In the genomic region with DNA sequence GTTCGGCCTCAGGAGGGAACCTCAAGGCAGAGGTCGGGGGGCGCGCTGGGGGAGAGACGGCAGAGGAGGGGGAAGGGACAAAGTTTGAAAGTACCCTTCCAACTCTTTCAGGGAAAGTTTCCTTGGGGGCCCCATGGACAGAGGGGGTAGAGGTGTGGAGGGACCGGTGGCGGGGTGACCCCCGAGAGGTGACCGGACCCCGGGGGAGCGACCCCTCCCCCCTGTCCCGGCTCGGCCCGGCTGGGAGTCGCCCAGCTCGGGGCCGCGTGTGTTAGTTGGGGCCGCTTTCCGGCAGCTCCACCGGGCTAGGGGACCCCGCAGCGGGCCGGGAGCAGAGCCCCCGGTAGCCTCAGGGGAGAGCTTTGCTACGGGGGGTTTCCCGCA, we compare ENCODE assay signal across 8 cellular contexts. TPM values are rescaled to one million over a fixed set of nuclear protein-coding genes. Genes with fewer than 3 reads are reported as not detected.
DNase-seq lines count a peak whose midpoint lies in the region; ATAC-seq and TF ChIP-seq lines count a peak whose summit lies in the region.

No MANE protein-coding gene starts in this region.

- H3K18ac ChIP-seq in IMR-90 (ENCODE audit: low read depth, low read length): no peak overlapping the region

- 0 out of 2 replicates have a peak, but pooled peaks cover 8% of the 10 kb centered on the region for H4K20me1 ChIP-seq in IMR-90 (ENCODE audit: insufficient read depth, low read length)

- ATAC-seq in IMR-90 (ENCODE audit: low read depth): no peak
- no peak for ATAC-seq in natural killer cell treated with Interleukin-12 subunit alpha and Interleukin-12 subunit beta and Interleukin-15 and Interleukin-18, amount 100 ng/mL, for 72 hours
- no peak for ATAC-seq in GM19452 (IDR thresholded peaks at IDR 0.05; ENCODE audit: unreplicated experiment)
- no peak for ATAC-seq in HG02678 (IDR thresholded peaks at IDR 0.05; ENCODE audit: unreplicated experiment)

- TF ChIP-seq RAD21 in IMR-90 (IDR thresholded peaks at IDR 0.05; ENCODE audit: low read length): no peak

- peak overlapping the region; percentile 37; the same call in 1 of the 2 replicates for H3K9ac ChIP-seq in IMR-90 (ENCODE audit: low read depth, low read length)

- no peak for DNase-seq in AG09309 (ENCODE audit: low read depth)
- DNase-seq in IMR-90: no peak
- DNase-seq in natural killer cell treated with Interleukin-12 subunit alpha and Interleukin-12 subunit beta and Interleukin-15 and Interleukin-18, amount 100 ng/mL, for 72 hours (ENCODE audit: low spot score): no peak
- no peak for DNase-seq in activated naive CD4-positive, alpha-beta T cell treated with Interleukin-2 at 50 U/mL for 16 hours
- DNase-seq in NCI-H526 (lab: John Stamatoyannopoulos, UW): no peak

- POLR2A ChIA-PET in IMR-90 (lab: Charles Lee; ENCODE audit: unreplicated experiment): interaction anchor here (1.1 kb wide), 1 partner anchor 123 kb away, joined by 4 read pairs; no protein-coding TSS in a partner anchor

- peaks cover 5% of the 10 kb centered on the region; the same call in 1 of the 2 replicates for H3K9me1 ChIP-seq in IMR-90 (ENCODE audit: insufficient read depth, low read length)

- 0 out of 2 replicates have a peak overlapping the region, but pooled peaks have one; percentile 39 for H3K23ac ChIP-seq in IMR-90 (ENCODE audit: low read depth, low read length)

- peak overlapping the region; percentile 52 for H2BK120ac ChIP-seq in IMR-90 (ENCODE audit: low read depth, low read length)

- H3K4me3 Mint-ChIP-seq in dendritic cell treated with granulocyte-macrophage colony-stimulating factor and Interleukin-4, amounts not matched to agents 40 ng/mL and 50 ng/mL, for 4 days: peak overlapping the region; percentile 87
- peak overlapping the region; percentile 45 for H3K4me3 Mint-ChIP-seq in natural killer cell treated with Interleukin-12 subunit alpha and Interleukin-12 subunit beta and Interleukin-15 and Interleukin-18, amount 100 ng/mL, for 72 hours

- H4K5ac ChIP-seq in IMR-90 (ENCODE audit: low read depth, low read length): peak overlapping the region; percentile 75; the same call in 1 of the 2 replicates

- H3K4me1 Mint-ChIP-seq in dendritic cell treated with granulocyte-macrophage colony-stimulating factor and Interleukin-4, amounts not matched to agents 40 ng/mL and 50 ng/mL, for 4 days (ENCODE audit: low read depth): peaks cover 54% of the 10 kb centered on the region
- H3K4me1 Mint-ChIP-seq in natural killer cell treated with Interleukin-12 subunit alpha and Interleukin-12 subunit beta and Interleukin-15 and Interleukin-18, amount 100 ng/mL, for 72 hours (ENCODE audit: low read depth in 2 of 2): peaks cover 21 to 38% of the 10 kb centered on the region in 2 donors

- peak overlapping the region; percentile 37 for H3K4me2 ChIP-seq in IMR-90 (ENCODE audit: low read depth, low read length)

- peaks cover 75% of the 10 kb centered on the region for H3K27me3 Mint-ChIP-seq in dendritic cell treated with granulocyte-macrophage colony-stimulating factor and Interleukin-4, amounts not matched to agents 40 ng/mL and 50 ng/mL, for 4 days
- H3K27me3 Mint-ChIP-seq in natural killer cell treated with Interleukin-12 subunit alpha and Interleukin-12 subunit beta and Interleukin-15 and Interleukin-18, amount 100 ng/mL, for 72 hours: peaks cover 27 to 33% of the 10 kb centered on the region in 2 donors

- H2BK5ac ChIP-seq in IMR-90 (ENCODE audit: low read depth, low read length, poor library complexity, severe bottlenecking): peak overlapping the region; percentile 66

- no peak for TF ChIP-seq POLR2A in IMR-90 (IDR thresholded peaks at IDR 0.05; ENCODE audit: low read depth, low read length)

- dilution Hi-C loops in IMR-90 (cut with HindIII; ENCODE audit: low sequenced_read_pairs, unreplicated experiment): no loop called here

- H4K8ac ChIP-seq in IMR-90 (ENCODE audit: low read depth in 2 of 2, low read length in 2 of 2): peak overlapping the region; percentile 69 to 94

- BruUV-seq in IMR-90 (replicated peaks; lab: Mats Ljungman, UMichigan): no TSS peak

- H3K9me3 ChIP-seq in IMR-90 (ENCODE audit: control insufficient read depth, insufficient read depth, low read length): no peaks in the 10 kb centered on the region

- no peak overlapping the region for H3K56ac ChIP-seq in IMR-90 (ENCODE audit: extremely low read depth, insufficient read depth, low read length)

- no peaks in the 10 kb centered on the region for H3K9me3 Mint-ChIP-seq in dendritic cell treated with granulocyte-macrophage colony-stimulating factor and Interleukin-4, amounts not matched to agents 40 ng/mL and 50 ng/mL, for 4 days
- H3K9me3 Mint-ChIP-seq in natural killer cell treated with Interleukin-12 subunit alpha and Interleukin-12 subunit beta and Interleukin-15 and Interleukin-18, amount 100 ng/mL, for 72 hours: peaks cover 3% of the 10 kb centered on the region

- H2BK15ac ChIP-seq in IMR-90 (ENCODE audit: low read depth, low read length): no peak overlapping the region

- peak overlapping the region; percentile 86 for H3K27ac Mint-ChIP-seq in dendritic cell treated with granulocyte-macrophage colony-stimulating factor and Interleukin-4, amounts not matched to agents 40 ng/mL and 50 ng/mL, for 4 days
- no peak overlapping the region for H3K27ac Mint-ChIP-seq in natural killer cell treated with Interleukin-12 subunit alpha and Interleukin-12 subunit beta and Interleukin-15 and Interleukin-18, amount 100 ng/mL, for 72 hours

- H3K36me3 Mint-ChIP-seq in dendritic cell treated with granulocyte-macrophage colony-stimulating factor and Interleukin-4, amounts not matched to agents 40 ng/mL and 50 ng/mL, for 4 days (ENCODE audit: low read depth): no peaks in the 10 kb centered on the region
- H3K36me3 Mint-ChIP-seq in natural killer cell treated with Interleukin-12 subunit alpha and Interleukin-12 subunit beta and Interleukin-15 and Interleukin-18, amount 100 ng/mL, for 72 hours: peaks cover 4% of the 10 kb centered on the region

- WGBS in IMR-90 (ENCODE audit: extremely low coverage in 2 of 2, insufficient read length in 1 of 2), 2 experiments: 3% methylated on average over 6 of the region's 27 CpGs; no CpG with 5 or more reads in 1 of the 2 experiments

- H3K4me1 ChIP-seq in IMR-90 (ENCODE audit: control insufficient read depth, insufficient read depth, low read length): peaks cover 12% of the 10 kb centered on the region

- CTCF ChIA-PET in IMR-90 (lab: Yijun Ruan, JAX): no interaction called here

- H4K91ac ChIP-seq in IMR-90 (ENCODE audit: insufficient read depth, low read depth, low read length): peak overlapping the region; percentile 23

- TF ChIP-seq CTCF in AG09309 (IDR thresholded peaks at IDR 0.05; ENCODE audit: control insufficient read depth, insufficient read depth, low read depth, low read length, missing control alignments) (no peak), IMR-90 (conservative IDR thresholded peaks at IDR 0.05; ENCODE audit: low read depth, low read length) (no peak)

- H3K4ac ChIP-seq in IMR-90 (ENCODE audit: low read depth, low read length): peak overlapping the region; percentile 63

- H3K79me1 ChIP-seq in IMR-90 (ENCODE audit: low read depth in 1 of 2, low read length in 2 of 2): peaks cover 11 to 38% of the 10 kb centered on the region in 2 experiments; a peak in 3 of 4 replicates

- H2AK9ac ChIP-seq in IMR-90 (replicated peaks; ENCODE audit: low read depth, low read length, poor library complexity): peak overlapping the region; percentile 96

- H3K14ac ChIP-seq in IMR-90 (replicated peaks; ENCODE audit: low read depth, low read length): 0 out of 2 replicates have a peak overlapping the region, but pooled peaks have one; percentile 55

- in situ Hi-C loops in IMR-90 (cut with MboI; ENCODE audit: low sequenced_read_pairs): no loop called here

- no peaks in the 10 kb centered on the region for H3K27me3 ChIP-seq in IMR-90 (ENCODE audit: control insufficient read depth, insufficient read depth, low read length)

- H2AK5ac ChIP-seq in IMR-90 (ENCODE audit: low read depth, low read length): peak overlapping the region; percentile 18; the same call in 1 of the 2 replicates

- peak overlapping the region; percentile 57 for H3K27ac ChIP-seq in IMR-90 (ENCODE audit: insufficient read depth, low read length)

- intact Hi-C loops in IMR-90 (cut with micrococcal nuclease): no loop called here
- intact Hi-C loops in dendritic cell treated with granulocyte-macrophage colony-stimulating factor and Interleukin-4, amounts not matched to agents 40 ng/mL and 50 ng/mL, for 4 days (cut with micrococcal nuclease): no loop called here

- peak overlapping the region; percentile 88 for H2AFZ ChIP-seq in IMR-90 (replicated peaks; ENCODE audit: low read length, poor library complexity)

- no peaks in the 10 kb centered on the region for H3K36me3 ChIP-seq in IMR-90 (ENCODE audit: control insufficient read depth, insufficient read depth, low read length)

- H3K4me3 ChIP-seq in AG09309 (ENCODE audit: control insufficient read depth, low read depth, low read length) (peak overlapping the region; percentile 76), IMR-90 (ENCODE audit: insufficient read depth, low read depth, low read length) (peak overlapping the region; percentile 52)

- H2BK20ac ChIP-seq in IMR-90 (ENCODE audit: low read depth, low read length): no peak overlapping the region

RNA-seq across cellular contexts. Expression of a gene that starts 3.2 kb away (rescaled TPM):
- 25.6 and 32.3 TPM in 2 replicates for total RNA-seq in IMR-90 (2012; rRNA removed)
- polyA plus RNA-seq in IMR-90 (2012; rRNA removed): 20.6 and 26.2 TPM in 2 replicates
- polyA plus RNA-seq in IMR-90 (2012; cell fraction: cytosol; rRNA removed): 18.9 and 29.8 TPM in 2 replicates
- polyA plus RNA-seq in IMR-90 (2012; cell fraction: nucleus; rRNA removed; ENCODE audit: low replicate concordance): 15.8 and 38.2 TPM in 2 replicates
- total RNA-seq in natural killer cell treated with Interleukin-12 subunit alpha and Interleukin-12 subunit beta and Interleukin-15 and Interleukin-18, amount 100 ng/mL, for 72 hours: 10 to 100 TPM; 11.5 to 12.3 TPM

RNA-seq across cellular contexts. Expression of a gene that starts 18.7 kb away (rescaled TPM):
- not detected in 2 replicates for total RNA-seq in IMR-90 (2012; rRNA removed)
- polyA plus RNA-seq in IMR-90 (2012; rRNA removed): not detected in 2 replicates
- polyA plus RNA-seq in IMR-90 (2012; cell fraction: cytosol; rRNA removed): not detected in 2 replicates
- 0.15 TPM in 1 of 2 replicates, not detected in the other for polyA plus RNA-seq in IMR-90 (2012; cell fraction: nucleus; rRNA removed; ENCODE audit: low replicate concordance)
- not detected for total RNA-seq in natural killer cell treated with Interleukin-12 subunit alpha and Interleukin-12 subunit beta and Interleukin-15 and Interleukin-18, amount 100 ng/mL, for 72 hours

RNA-seq across cellular contexts. Expression of a gene that starts 39.6 kb away (rescaled TPM):
- 18.5 and 20.3 TPM in 2 replicates for total RNA-seq in IMR-90 (2012; rRNA removed)
- 31.3 and 31.5 TPM in 2 replicates for polyA plus RNA-seq in IMR-90 (2012; rRNA removed)
- 27.1 and 36.8 TPM in 2 replicates for polyA plus RNA-seq in IMR-90 (2012; cell fraction: cytosol; rRNA removed)
- 46.2 and 142 TPM in 2 replicates for polyA plus RNA-seq in IMR-90 (2012; cell fraction: nucleus; rRNA removed; ENCODE audit: low replicate concordance)
- total RNA-seq in natural killer cell treated with Interleukin-12 subunit alpha and Interleukin-12 subunit beta and Interleukin-15 and Interleukin-18, amount 100 ng/mL, for 72 hours: 10 to 100 TPM; 23.2 to 42.2 TPM

RNA-seq across cellular contexts. Expression of a gene that starts 44.7 kb away (rescaled TPM):
- total RNA-seq in IMR-90 (2012; rRNA removed): 464 and 593 TPM in 2 replicates
- 354 and 391 TPM in 2 replicates for polyA plus RNA-seq in IMR-90 (2012; rRNA removed)
- 183 and 246 TPM in 2 replicates for polyA plus RNA-seq in IMR-90 (2012; cell fraction: cytosol; rRNA removed)
- polyA plus RNA-seq in IMR-90 (2012; cell fraction: nucleus; rRNA removed; ENCODE audit: low replicate concordance): 89.0 and 188 TPM in 2 replicates
- total RNA-seq in natural killer cell treated with Interleukin-12 subunit alpha and Interleukin-12 subunit beta and Interleukin-15 and Interleukin-18, amount 100 ng/mL, for 72 hours: 100 to 1,000 TPM; 271 to 340 TPM
